1 cellular context compared by ENCODE assay signal in the genomic region with DNA sequence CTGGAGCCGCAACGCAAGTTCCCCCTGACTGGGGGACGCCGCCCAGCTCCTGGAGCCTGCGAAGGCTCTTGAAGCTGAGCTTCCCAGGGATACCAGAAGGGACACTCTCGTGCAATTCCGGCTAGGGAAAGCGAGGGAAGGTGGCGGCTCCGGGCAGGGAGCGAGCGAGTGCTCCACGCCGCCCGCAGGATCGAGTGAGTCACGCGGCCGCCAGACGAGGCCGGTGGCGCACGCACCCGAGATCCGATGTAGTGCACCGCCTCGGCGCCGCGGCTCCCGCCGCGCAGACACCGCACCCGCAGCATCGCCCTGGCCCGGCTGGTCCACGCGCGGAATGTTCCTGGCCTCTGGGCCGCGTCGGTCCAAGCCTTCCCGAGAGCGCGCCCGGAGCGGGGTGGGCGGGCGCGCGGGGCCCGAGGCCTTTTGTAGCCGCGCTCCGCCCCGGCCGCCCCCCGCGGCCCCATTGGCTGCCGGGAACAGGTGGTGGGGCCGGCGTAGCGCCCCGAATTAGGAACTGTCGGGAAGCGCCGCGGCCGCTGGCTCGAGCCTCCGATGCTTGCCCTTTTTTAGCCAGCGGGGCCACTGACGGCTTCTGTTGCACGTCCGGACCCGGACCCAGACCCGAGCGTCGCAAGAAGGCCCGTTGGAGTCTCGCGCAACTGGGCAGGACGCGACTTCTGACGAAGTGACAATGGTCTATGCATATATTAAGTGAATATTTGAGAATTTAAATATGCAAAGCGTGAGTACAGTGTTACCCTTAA.
TF ChIP-seq lines count a peak whose summit lies in the region.

GATM (minus strand) TSS at position 396 of the 764 bp plus-strand sequence; CDS start at position 305, 91 bp downstream.

TF ChIP-seq in GM12878, 131 proteins besides CTCF, POLR2A, EP300 and RAD21 (continued from another document and continues in another):
- TF ChIP-seq SMARCA5 (IDR thresholded peaks at IDR 0.05), result 0 out of 2 replicates have a peak, but pooled peaks have one; percentile 79
- peak; percentile 94; the same call in 2 of the 3 replicates for TF ChIP-seq POU2F2 (IDR thresholded peaks at IDR 0.05; ENCODE audit: borderline replicate concordance, low read depth, low read length)
- TF ChIP-seq IRF4 (IDR thresholded peaks at IDR 0.05; ENCODE audit: low read depth, low read length), result no peak
- 0 out of 2 replicates have a peak, but pooled peaks have one; percentile 7 for TF ChIP-seq NRF1 (conservative IDR thresholded peaks at IDR 0.05; ENCODE audit: low read depth, low read length)
- TF ChIP-seq, protein P1, sequence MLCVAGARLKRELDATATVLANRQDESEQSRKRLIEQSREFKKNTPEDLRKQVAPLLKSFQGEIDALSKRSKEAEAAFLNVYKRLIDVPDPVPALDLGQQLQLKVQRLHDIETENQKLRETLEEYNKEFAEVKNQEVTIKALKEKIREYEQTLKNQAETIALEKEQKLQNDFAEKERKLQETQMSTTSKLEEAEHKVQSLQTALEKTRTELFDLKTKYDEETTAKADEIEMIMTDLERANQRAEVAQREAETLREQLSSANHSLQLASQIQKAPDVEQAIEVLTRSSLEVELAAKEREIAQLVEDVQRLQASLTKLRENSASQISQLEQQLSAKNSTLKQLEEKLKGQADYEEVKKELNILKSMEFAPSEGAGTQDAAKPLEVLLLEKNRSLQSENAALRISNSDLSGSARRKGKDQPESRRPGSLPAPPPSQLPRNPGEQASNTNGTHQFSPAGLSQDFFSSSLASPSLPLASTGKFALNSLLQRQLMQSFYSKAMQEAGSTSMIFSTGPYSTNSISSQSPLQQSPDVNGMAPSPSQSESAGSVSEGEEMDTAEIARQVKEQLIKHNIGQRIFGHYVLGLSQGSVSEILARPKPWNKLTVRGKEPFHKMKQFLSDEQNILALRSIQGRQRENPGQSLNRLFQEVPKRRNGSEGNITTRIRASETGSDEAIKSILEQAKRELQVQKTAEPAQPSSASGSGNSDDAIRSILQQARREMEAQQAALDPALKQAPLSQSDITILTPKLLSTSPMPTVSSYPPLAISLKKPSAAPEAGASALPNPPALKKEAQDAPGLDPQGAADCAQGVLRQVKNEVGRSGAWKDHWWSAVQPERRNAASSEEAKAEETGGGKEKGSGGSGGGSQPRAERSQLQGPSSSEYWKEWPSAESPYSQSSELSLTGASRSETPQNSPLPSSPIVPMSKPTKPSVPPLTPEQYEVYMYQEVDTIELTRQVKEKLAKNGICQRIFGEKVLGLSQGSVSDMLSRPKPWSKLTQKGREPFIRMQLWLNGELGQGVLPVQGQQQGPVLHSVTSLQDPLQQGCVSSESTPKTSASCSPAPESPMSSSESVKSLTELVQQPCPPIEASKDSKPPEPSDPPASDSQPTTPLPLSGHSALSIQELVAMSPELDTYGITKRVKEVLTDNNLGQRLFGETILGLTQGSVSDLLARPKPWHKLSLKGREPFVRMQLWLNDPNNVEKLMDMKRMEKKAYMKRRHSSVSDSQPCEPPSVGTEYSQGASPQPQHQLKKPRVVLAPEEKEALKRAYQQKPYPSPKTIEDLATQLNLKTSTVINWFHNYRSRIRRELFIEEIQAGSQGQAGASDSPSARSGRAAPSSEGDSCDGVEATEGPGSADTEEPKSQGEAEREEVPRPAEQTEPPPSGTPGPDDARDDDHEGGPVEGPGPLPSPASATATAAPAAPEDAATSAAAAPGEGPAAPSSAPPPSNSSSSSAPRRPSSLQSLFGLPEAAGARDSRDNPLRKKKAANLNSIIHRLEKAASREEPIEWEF (IDR thresholded peaks at IDR 0.05; ENCODE audit: insufficient replicate concordance, low read depth, low read length), result peak; percentile 29
- peak; percentile 97 for TF ChIP-seq POLR2AphosphoS2 (IDR thresholded peaks at IDR 0.05; ENCODE audit: low read depth, low read length)
- TF ChIP-seq USF1 (IDR thresholded peaks at IDR 0.05; ENCODE audit: borderline replicate concordance, extremely low read length, insufficient read depth, low read depth, low read length), result peak; percentile 62
- TF ChIP-seq TAF1 (IDR thresholded peaks at IDR 0.05; ENCODE audit: borderline replicate concordance, low read depth, low read length), result peak; percentile 30; the same call in 1 of the 2 replicates
- TF ChIP-seq, protein P2, sequence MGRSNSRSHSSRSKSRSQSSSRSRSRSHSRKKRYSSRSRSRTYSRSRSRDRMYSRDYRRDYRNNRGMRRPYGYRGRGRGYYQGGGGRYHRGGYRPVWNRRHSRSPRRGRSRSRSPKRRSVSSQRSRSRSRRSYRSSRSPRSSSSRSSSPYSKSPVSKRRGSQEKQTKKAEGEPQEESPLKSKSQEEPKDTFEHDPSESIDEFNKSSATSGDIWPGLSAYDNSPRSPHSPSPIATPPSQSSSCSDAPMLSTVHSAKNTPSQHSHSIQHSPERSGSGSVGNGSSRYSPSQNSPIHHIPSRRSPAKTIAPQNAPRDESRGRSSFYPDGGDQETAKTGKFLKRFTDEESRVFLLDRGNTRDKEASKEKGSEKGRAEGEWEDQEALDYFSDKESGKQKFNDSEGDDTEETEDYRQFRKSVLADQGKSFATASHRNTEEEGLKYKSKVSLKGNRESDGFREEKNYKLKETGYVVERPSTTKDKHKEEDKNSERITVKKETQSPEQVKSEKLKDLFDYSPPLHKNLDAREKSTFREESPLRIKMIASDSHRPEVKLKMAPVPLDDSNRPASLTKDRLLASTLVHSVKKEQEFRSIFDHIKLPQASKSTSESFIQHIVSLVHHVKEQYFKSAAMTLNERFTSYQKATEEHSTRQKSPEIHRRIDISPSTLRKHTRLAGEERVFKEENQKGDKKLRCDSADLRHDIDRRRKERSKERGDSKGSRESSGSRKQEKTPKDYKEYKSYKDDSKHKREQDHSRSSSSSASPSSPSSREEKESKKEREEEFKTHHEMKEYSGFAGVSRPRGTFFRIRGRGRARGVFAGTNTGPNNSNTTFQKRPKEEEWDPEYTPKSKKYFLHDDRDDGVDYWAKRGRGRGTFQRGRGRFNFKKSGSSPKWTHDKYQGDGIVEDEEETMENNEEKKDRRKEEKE (IDR thresholded peaks at IDR 0.05), result no peak
- 0 out of 2 replicates have a peak, but pooled peaks have one; percentile 53 for TF ChIP-seq ZNF207 (IDR thresholded peaks at IDR 0.05; ENCODE audit: borderline replicate concordance)
- no peak for TF ChIP-seq CHD1 (IDR thresholded peaks at IDR 0.05; ENCODE audit: low read depth, low read length)
- no peak for TF ChIP-seq ZNF622 (IDR thresholded peaks at IDR 0.05)
- TF ChIP-seq RELA (IDR thresholded peaks at IDR 0.05; ENCODE audit: borderline replicate concordance, partially characterized antibody), result peak; percentile 8
- TF ChIP-seq MAX (IDR thresholded peaks at IDR 0.05; ENCODE audit: low read depth, low read length), result peak; percentile 75
- TF ChIP-seq BCL11A (IDR thresholded peaks at IDR 0.05; ENCODE audit: low read depth, low read length), result no peak
- peak; percentile 47 for TF ChIP-seq USF2 (IDR thresholded peaks at IDR 0.05; ENCODE audit: borderline replicate concordance, low read depth, low read length)
- 0 out of 2 replicates have a peak, but pooled peaks have one; percentile 29 for TF ChIP-seq TCF3 (IDR thresholded peaks at IDR 0.05; ENCODE audit: borderline replicate concordance, insufficient read depth, low read depth, low read length)
- 0 out of 2 replicates have a peak, but pooled peaks have one; percentile 48 for TF ChIP-seq CREB1 (IDR thresholded peaks at IDR 0.05; ENCODE audit: low read depth)
- TF ChIP-seq TCF12 (IDR thresholded peaks at IDR 0.05; ENCODE audit: low read depth, low read length), result peak; percentile 20; the same call in 1 of the 2 replicates
- TF ChIP-seq, protein P3, sequence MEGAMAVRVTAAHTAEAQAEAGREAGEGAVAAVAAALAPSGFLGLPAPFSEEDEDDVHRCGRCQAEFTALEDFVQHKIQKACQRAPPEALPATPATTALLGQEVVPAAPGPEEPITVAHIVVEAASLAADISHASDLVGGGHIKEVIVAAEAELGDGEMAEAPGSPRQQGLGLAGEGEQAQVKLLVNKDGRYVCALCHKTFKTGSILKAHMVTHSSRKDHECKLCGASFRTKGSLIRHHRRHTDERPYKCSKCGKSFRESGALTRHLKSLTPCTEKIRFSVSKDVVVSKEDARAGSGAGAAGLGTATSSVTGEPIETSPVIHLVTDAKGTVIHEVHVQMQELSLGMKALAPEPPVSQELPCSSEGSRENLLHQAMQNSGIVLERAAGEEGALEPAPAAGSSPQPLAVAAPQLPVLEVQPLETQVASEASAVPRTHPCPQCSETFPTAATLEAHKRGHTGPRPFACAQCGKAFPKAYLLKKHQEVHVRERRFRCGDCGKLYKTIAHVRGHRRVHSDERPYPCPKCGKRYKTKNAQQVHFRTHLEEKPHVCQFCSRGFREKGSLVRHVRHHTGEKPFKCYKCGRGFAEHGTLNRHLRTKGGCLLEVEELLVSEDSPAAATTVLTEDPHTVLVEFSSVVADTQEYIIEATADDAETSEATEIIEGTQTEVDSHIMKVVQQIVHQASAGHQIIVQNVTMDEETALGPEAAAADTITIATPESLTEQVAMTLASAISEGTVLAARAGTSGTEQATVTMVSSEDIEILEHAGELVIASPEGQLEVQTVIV (IDR thresholded peaks at IDR 0.05; ENCODE audit: borderline replicate concordance, partially characterized antibody), result no peak
- no peak for TF ChIP-seq ATF7 (IDR thresholded peaks at IDR 0.05; ENCODE audit: low read depth)
- TF ChIP-seq NKRF (conservative IDR thresholded peaks at IDR 0.05), result peak; percentile 65; the same call in 1 of the 2 replicates
- TF ChIP-seq SMAD5 (IDR thresholded peaks at IDR 0.05; ENCODE audit: low read depth), result 0 out of 2 replicates have a peak, but pooled peaks have one; percentile 52
- TF ChIP-seq SIN3A (IDR thresholded peaks at IDR 0.05; ENCODE audit: low read depth, low read length), result peak; percentile 89
- peak; percentile 86; the same call in 1 of the 2 replicates for TF ChIP-seq GATAD2B (conservative IDR thresholded peaks at IDR 0.05; ENCODE audit: low read depth)
- TF ChIP-seq, protein P4, sequence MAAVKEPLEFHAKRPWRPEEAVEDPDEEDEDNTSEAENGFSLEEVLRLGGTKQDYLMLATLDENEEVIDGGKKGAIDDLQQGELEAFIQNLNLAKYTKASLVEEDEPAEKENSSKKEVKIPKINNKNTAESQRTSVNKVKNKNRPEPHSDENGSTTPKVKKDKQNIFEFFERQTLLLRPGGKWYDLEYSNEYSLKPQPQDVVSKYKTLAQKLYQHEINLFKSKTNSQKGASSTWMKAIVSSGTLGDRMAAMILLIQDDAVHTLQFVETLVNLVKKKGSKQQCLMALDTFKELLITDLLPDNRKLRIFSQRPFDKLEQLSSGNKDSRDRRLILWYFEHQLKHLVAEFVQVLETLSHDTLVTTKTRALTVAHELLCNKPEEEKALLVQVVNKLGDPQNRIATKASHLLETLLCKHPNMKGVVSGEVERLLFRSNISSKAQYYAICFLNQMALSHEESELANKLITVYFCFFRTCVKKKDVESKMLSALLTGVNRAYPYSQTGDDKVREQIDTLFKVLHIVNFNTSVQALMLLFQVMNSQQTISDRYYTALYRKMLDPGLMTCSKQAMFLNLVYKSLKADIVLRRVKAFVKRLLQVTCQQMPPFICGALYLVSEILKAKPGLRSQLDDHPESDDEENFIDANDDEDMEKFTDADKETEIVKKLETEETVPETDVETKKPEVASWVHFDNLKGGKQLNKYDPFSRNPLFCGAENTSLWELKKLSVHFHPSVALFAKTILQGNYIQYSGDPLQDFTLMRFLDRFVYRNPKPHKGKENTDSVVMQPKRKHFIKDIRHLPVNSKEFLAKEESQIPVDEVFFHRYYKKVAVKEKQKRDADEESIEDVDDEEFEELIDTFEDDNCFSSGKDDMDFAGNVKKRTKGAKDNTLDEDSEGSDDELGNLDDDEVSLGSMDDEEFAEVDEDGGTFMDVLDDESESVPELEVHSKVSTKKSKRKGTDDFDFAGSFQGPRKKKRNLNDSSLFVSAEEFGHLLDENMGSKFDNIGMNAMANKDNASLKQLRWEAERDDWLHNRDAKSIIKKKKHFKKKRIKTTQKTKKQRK (IDR thresholded peaks at IDR 0.05; ENCODE audit: low read depth, low read length), result no peak
- peak; percentile 83 for TF ChIP-seq LARP7 (IDR thresholded peaks at IDR 0.05)
